31 cellular contexts compared by ENCODE assay signal in the genomic region with DNA sequence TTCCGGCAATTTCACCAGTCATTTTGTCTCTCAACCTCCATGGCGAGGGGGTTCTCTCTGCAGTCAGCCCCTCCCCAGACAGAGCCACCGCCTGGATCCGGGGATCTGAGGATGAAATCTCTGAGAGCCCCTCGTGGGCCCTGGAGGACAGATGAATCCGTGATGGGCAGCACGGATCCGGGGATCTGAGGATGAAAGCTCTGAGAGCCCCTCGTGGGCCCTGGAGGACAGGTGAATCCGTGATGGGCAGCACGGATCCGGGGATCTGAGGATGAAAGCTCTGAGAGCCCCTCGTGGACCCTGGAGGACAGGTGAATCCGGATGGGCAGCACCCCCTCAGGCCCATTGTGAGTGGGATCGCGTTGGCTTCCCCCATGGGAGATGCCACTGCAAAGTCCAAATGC.
"Had no signal": no experiment of that assay in that cellular context is flagged by ENCODE, and none has a peak within 500 bp of the region (broad histone marks: within the 10 kb centered on the region; RNA-seq: fewer than 3 reads in every experiment).

No MANE protein-coding gene starts in this region.

- H3K9me3 ChIP-seq: MG63 had no signal

- H3K27ac Mint-ChIP-seq: activated CD4-positive, alpha-beta memory T cell treated with anti-CD3 and anti-CD28 coated beads, Interleukin-2, amount 10 ng/mL, durations not matched to agents 7 days and 5 days; activated CD8-positive, alpha-beta memory T cell treated with anti-CD3 and anti-CD28 coated beads, Interleukin-2, amount 10 ng/mL, durations not matched to agents 7 days and 5 days; activated naive CD4-positive, alpha-beta T cell treated with anti-CD3 and anti-CD28 coated beads, Interleukin-2, amount 10 ng/mL, durations not matched to agents 7 days and 5 days; activated naive CD8-positive, alpha-beta T cell; activated naive CD8-positive, alpha-beta T cell treated with anti-CD3 and anti-CD28 coated beads, Interleukin-2, amount 50 U/mL, for 24 hours; brain had no signal

- H3K27ac ChIP-seq: PC-9, WERI-Rb-1 had no signal

- H3K36me3 ChIP-seq: MG63, WERI-Rb-1 had no signal

- H2AFZ ChIP-seq: PC-9 had no signal

- H3K9me3 Mint-ChIP-seq: activated CD4-positive, alpha-beta memory T cell treated with anti-CD3 and anti-CD28 coated beads, Interleukin-2, amount 10 ng/mL, durations not matched to agents 7 days and 5 days; activated naive CD4-positive, alpha-beta T cell treated with anti-CD3 and anti-CD28 coated beads, Interleukin-2, amount 10 ng/mL, durations not matched to agents 7 days and 5 days; activated naive CD8-positive, alpha-beta T cell treated with anti-CD3 and anti-CD28 coated beads, Interleukin-2, amount 50 U/mL, for 24 hours had no signal

- H3K4me1 Mint-ChIP-seq: activated CD4-positive, alpha-beta memory T cell treated with anti-CD3 and anti-CD28 coated beads, Interleukin-2, amount 10 ng/mL, durations not matched to agents 7 days and 5 days; activated CD8-positive, alpha-beta memory T cell treated with anti-CD3 and anti-CD28 coated beads, Interleukin-2, amount 10 ng/mL, durations not matched to agents 7 days and 5 days; activated naive CD4-positive, alpha-beta T cell treated with anti-CD3 and anti-CD28 coated beads, Interleukin-2, amount 10 ng/mL, durations not matched to agents 7 days and 5 days; activated naive CD8-positive, alpha-beta T cell treated with anti-CD3 and anti-CD28 coated beads, Interleukin-2, amount 50 U/mL, for 24 hours had no signal

- H3K36me3 Mint-ChIP-seq: activated CD8-positive, alpha-beta memory T cell treated with anti-CD3 and anti-CD28 coated beads, Interleukin-2, amount 10 ng/mL, durations not matched to agents 7 days and 5 days; activated naive CD4-positive, alpha-beta T cell treated with anti-CD3 and anti-CD28 coated beads, Interleukin-2, amount 10 ng/mL, durations not matched to agents 7 days and 5 days; activated naive CD8-positive, alpha-beta T cell; brain had no signal

- H3K4me2 ChIP-seq: PC-9 had no signal

- H3K27me3 Mint-ChIP-seq: activated CD4-positive, alpha-beta memory T cell treated with anti-CD3 and anti-CD28 coated beads, Interleukin-2, amount 10 ng/mL, durations not matched to agents 7 days and 5 days; activated CD8-positive, alpha-beta memory T cell treated with anti-CD3 and anti-CD28 coated beads, Interleukin-2, amount 10 ng/mL, durations not matched to agents 7 days and 5 days; activated naive CD8-positive, alpha-beta T cell; brain had no signal

- H3K27me3 ChIP-seq: MG63 had no signal

- H3K4me3 ChIP-seq: MG63, PC-9 had no signal

- ATAC-seq: activated CD8-positive, alpha-beta memory T cell treated with anti-CD3 and anti-CD28 coated beads, Interleukin-2, amount 10 ng/mL, durations not matched to agents 7 days and 5 days; activated naive CD8-positive, alpha-beta T cell treated with anti-CD3 and anti-CD28 coated beads, Interleukin-2, amount 50 U/mL, for 24 hours had no signal

- H3K4me3 Mint-ChIP-seq: activated CD4-positive, alpha-beta memory T cell treated with anti-CD3 and anti-CD28 coated beads, Interleukin-2, amount 10 ng/mL, durations not matched to agents 7 days and 5 days; activated CD8-positive, alpha-beta memory T cell treated with anti-CD3 and anti-CD28 coated beads, Interleukin-2, amount 10 ng/mL, durations not matched to agents 7 days and 5 days; activated naive CD4-positive, alpha-beta T cell treated with anti-CD3 and anti-CD28 coated beads, Interleukin-2, amount 10 ng/mL, durations not matched to agents 7 days and 5 days; activated naive CD8-positive, alpha-beta T cell; activated naive CD8-positive, alpha-beta T cell treated with anti-CD3 and anti-CD28 coated beads, Interleukin-2, amount 50 U/mL, for 24 hours; brain had no signal

- DNase-seq: activated CD4-positive, alpha-beta memory T cell treated with anti-CD3 and anti-CD28 coated beads, Interleukin-2, amount 10 ng/mL, durations not matched to agents 7 days and 5 days; activated CD4-positive, alpha-beta T cell treated with anti-CD3 and anti-CD28 coated beads for 1 hour; activated CD4-positive, alpha-beta T cell treated with anti-CD3 and anti-CD28 coated beads for 48 hours; activated CD4-positive, CD25-positive, alpha-beta regulatory T cell; activated CD8-positive, alpha-beta memory T cell treated with anti-CD3 and anti-CD28 coated beads for 24 hours; activated CD8-positive, alpha-beta memory T cell treated with anti-CD3 and anti-CD28 coated beads, Interleukin-2, amount 10 ng/mL, durations not matched to agents 7 days and 5 days; activated CD8-positive, alpha-beta memory T cell treated with anti-CD3 and anti-CD28 coated beads, Interleukin-2, amount 50 U/mL, for 48 hours; activated effector memory CD4-positive, alpha-beta T cell treated with Interleukin-2 at 50 U/mL for 16 hours; activated naive CD4-positive, alpha-beta T cell treated with anti-CD3 and anti-CD28 coated beads, Interleukin-2, amount 10 ng/mL, durations not matched to agents 7 days and 5 days; activated naive CD8-positive, alpha-beta T cell treated with anti-CD3 and anti-CD28 coated beads, Interleukin-2, amount 50 U/mL, for 24 hours; activated T-cell treated with anti-CD3 and anti-CD28 coated beads, Interleukin-2, amount 50 U/mL, for 48 hours; anterior cingulate cortex; caudate nucleus; cerebellar nuclear complex; MG63; NCI-H1048; NCI-H1436 treated with DMSO at 0.1 percent for 48 hours; NCI-H1694 treated with DMSO at 0.1 percent for 48 hours; NCI-H2029; NCI-H345; NCI-H526; NCI-H748 treated with DMSO at 0.1 percent for 48 hours; PC-9; SIG-M5; SW 1271; T-helper 1 cell; T-helper 2 cell; T1000; WERI-Rb-1 had no signal
